In the genomic region with DNA sequence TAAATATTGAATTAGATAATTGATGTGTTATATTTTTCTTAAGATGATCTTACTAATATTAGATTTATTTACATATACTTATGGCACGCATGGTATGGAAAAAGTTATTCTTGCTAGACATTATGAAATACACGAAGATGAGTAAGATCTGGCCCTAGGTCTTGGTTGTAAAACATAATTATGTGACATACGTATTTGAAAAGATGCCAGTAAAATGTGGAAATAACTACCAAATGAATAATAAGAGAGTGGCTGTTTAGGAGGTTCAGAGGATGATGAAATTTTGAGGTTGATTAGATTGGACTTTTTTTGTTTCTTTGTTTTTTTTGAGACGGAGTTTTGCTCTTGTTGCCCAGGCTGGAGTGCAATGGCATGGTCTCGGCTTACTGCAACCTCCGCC, we compare ENCODE assay signal across 1 cellular context.
TF ChIP-seq lines count a peak whose summit lies in the region.

No MANE protein-coding gene starts in this region.

TF ChIP-seq in WTC11, 78 proteins besides CTCF, POLR2A, EP300 and RAD21 (continued from another document):
- TF ChIP-seq, protein P1, sequence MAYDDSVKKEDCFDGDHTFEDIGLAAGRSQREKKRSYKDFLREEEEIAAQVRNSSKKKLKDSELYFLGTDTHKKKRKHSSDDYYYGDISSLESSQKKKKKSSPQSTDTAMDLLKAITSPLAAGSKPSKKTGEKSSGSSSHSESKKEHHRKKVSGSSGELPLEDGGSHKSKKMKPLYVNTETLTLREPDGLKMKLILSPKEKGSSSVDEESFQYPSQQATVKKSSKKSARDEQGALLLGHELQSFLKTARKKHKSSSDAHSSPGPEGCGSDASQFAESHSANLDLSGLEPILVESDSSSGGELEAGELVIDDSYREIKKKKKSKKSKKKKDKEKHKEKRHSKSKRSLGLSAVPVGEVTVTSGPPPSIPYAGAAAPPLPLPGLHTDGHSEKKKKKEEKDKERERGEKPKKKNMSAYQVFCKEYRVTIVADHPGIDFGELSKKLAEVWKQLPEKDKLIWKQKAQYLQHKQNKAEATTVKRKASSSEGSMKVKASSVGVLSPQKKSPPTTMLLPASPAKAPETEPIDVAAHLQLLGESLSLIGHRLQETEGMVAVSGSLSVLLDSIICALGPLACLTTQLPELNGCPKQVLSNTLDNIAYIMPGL (CRISPR knock-in tag; IDR thresholded peaks at IDR 0.05), result no peak
- TF ChIP-seq ZSCAN18 (CRISPR knock-in tag; IDR thresholded peaks at IDR 0.05) (no peak), FOXP4 (CRISPR knock-in tag; IDR thresholded peaks at IDR 0.05) (no peak), ETV6 (CRISPR knock-in tag; IDR thresholded peaks at IDR 0.05) (no peak), ATF2 (CRISPR knock-in tag; IDR thresholded peaks at IDR 0.05; ENCODE audit: borderline replicate concordance, low read depth) (no peak)
TF ChIP-seq in WTC11: peak in this region for 0.
